ENCODE assay signal across 13 cellular contexts in the genomic region with DNA sequence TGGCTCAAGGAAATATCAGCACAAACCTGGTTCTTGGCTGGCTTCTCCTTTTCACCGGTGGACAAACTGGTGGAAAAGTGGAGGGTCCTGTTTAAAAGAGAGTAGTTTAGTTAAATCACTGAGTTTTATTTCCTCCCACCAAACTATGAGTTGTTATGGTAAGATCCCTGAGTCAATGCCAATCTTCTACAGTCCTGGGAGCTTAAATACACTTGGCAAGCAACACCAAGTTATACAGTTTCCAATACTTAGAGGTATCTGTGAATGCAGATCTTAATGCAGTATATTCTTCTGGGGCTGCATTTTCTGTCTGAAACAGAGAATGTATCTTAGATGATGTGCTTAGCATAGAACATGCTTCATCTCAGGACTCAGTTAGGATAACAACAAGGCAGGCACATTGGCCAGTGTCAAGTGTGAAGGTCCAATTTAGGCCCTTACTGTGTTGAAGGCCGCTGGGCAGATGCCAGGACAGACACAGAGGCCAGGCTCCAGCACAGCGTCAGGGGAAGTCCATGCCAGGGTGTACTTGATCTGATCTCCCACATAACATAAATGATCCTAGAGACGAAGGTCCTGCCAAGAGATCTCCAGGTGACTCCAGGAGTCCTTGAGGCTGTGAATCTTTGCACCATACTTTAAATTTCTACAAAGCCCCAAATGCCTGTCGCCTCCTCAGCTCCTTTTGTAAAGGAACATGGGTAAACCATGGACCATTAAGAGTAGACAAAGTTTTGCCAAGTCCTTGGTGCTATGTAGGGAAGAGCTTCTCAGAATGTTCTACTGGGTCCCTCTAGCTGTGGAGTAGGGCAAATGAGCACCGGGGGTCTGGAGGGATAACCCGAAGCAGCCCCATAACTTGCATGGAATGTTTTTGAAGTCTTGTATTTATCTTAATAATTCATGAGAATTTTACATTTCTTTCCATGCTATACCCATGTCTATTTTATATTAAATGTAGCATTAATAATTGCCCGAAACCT.
A peak's percentile ranks its signal among the peaks of the same experiment; 100 is the strongest.
DNase-seq lines count a peak whose midpoint lies in the region; ATAC-seq and TF ChIP-seq lines count a peak whose summit lies in the region.
"Had no signal": no experiment of that assay in that cellular context is flagged by ENCODE, and none has a peak within 500 bp of the region (broad histone marks: within the 10 kb centered on the region; RNA-seq: fewer than 3 reads in every experiment).

No MANE protein-coding gene starts in this region.

- H4K5ac ChIP-seq in mesendoderm (ENCODE audit: low read length): no peak overlapping the region

- no peak for TF ChIP-seq POLR2A in NB4 (IDR thresholded peaks at IDR 0.05; ENCODE audit: extremely low read depth, insufficient read length)

- H3K4me3 ChIP-seq in GM06990 (replicated peaks; ENCODE audit: low read depth, low read length) (no peak overlapping the region), NB4 (ENCODE audit: low read depth, low read length) (no peak overlapping the region), epithelial cell of proximal tubule (ENCODE audit: low read depth, low read length) (no peak overlapping the region), mesendoderm (ENCODE audit: low read length) (no peak overlapping the region)
- H3K4me3 ChIP-seq: HAP-1 had no signal

- H3K36me3 ChIP-seq in GM06990 (ENCODE audit: control insufficient read depth, insufficient read depth, low read length): no peaks in the 10 kb centered on the region
- no peaks in the 10 kb centered on the region for H3K36me3 ChIP-seq in mesendoderm (ENCODE audit: control insufficient read depth, insufficient read depth, low read length)
- H3K36me3 ChIP-seq: HAP-1 had no signal

- no peaks in the 10 kb centered on the region for H3K79me1 ChIP-seq in mesendoderm (ENCODE audit: low read length)

- H3K9ac ChIP-seq in mesendoderm (ENCODE audit: low read length): no peak overlapping the region

- H3K4ac ChIP-seq in mesendoderm (ENCODE audit: low read depth, low read length): no peak overlapping the region

- no peak overlapping the region for H2BK120ac ChIP-seq in mesendoderm (ENCODE audit: low read depth, low read length)

- H3K56ac ChIP-seq in mesendoderm (ENCODE audit: low read length): no peak overlapping the region

- H2BK15ac ChIP-seq in mesendoderm (replicated peaks; ENCODE audit: low read depth): no peak overlapping the region

- H3K79me2 ChIP-seq in mesendoderm (ENCODE audit: control insufficient read depth, insufficient read depth, low read length): no peaks in the 10 kb centered on the region

- H3K23ac ChIP-seq in mesendoderm (ENCODE audit: low read length): no peak overlapping the region

- H3K4me1 ChIP-seq in mesendoderm (ENCODE audit: control insufficient read depth, low read depth, low read length): no peaks in the 10 kb centered on the region
- H3K4me1 ChIP-seq: HAP-1 had no signal

- TF ChIP-seq CTCF in GM06990 (IDR thresholded peaks at IDR 0.05; ENCODE audit: insufficient read depth, low read length, poor library complexity, severe bottlenecking) (peak; percentile 36), NB4 (IDR thresholded peaks at IDR 0.05; ENCODE audit: low read depth, low read length) (peak; percentile 47), epithelial cell of proximal tubule (conservative IDR thresholded peaks at IDR 0.05; ENCODE audit: low read depth, low read length) (peak; percentile 48)

- H3K18ac ChIP-seq in mesendoderm (ENCODE audit: low read length): no peak overlapping the region

- H3K27me3 ChIP-seq in GM06990 (replicated peaks; ENCODE audit: control insufficient read depth, insufficient read depth, low read length): no peaks in the 10 kb centered on the region
- no peaks in the 10 kb centered on the region for H3K27me3 ChIP-seq in mesendoderm (ENCODE audit: insufficient read depth, low read length, poor library complexity)

- no peak overlapping the region for H3K27ac ChIP-seq in mesendoderm (ENCODE audit: low read depth, low read length)
- no peak overlapping the region for H3K27ac ChIP-seq in substantia nigra (ENCODE audit: low read depth, low read length, poor library complexity, severe bottlenecking)
- H3K27ac ChIP-seq: epithelial cell of prostate, RWPE1 had no signal

- DNase-seq in GM06990 (ENCODE audit: extremely low read depth, insufficient read length) (no peak), NB4 (ENCODE audit: low read depth) (peak; percentile 20), epithelial cell of proximal tubule (ENCODE audit: low read depth) (no peak), mesendoderm (peak; percentile 47), substantia nigra (lab: John Stamatoyannopoulos, UW) (no peak), NCI-H146 treated with DMSO at 0.1 percent for 48 hours (lab: John Stamatoyannopoulos, UW; ENCODE audit: unreplicated experiment) (no peak)
- no peak for DNase-seq in effector CD8-positive, alpha-beta T cell (lab: John Stamatoyannopoulos, UW)
- DNase-seq: NCI-H2029 had no signal

- ATAC-seq in HG03280 (IDR thresholded peaks at IDR 0.05; ENCODE audit: unreplicated experiment): no peak
- ATAC-seq: stimulated activated memory B cell treated with anti-CD40 and anti-IgM and Interleukin-4, amounts not matched to agents 10 μg/mL and 1 μg/mL and 100 μg/mL, for 72 hours had no signal

- H2BK5ac ChIP-seq in mesendoderm (ENCODE audit: low read length): no peak overlapping the region

- no CpG with 5 or more reads among the region's 8 CpGs for WGBS in mesendoderm (ENCODE audit: extremely low coverage, insufficient coverage, low lambda C conversion rate)

- H4K8ac ChIP-seq in mesendoderm (ENCODE audit: low read depth, low read length): no peak overlapping the region

- H3K4me2 ChIP-seq in mesendoderm (ENCODE audit: low read length): no peak overlapping the region

- no peak overlapping the region for H2AK5ac ChIP-seq in mesendoderm (ENCODE audit: low read length)

Comparison
In these comparisons a context has a peak if more than half of its experiments do, and no peak if none do; other contexts are left out.
1. DNase-seq: peak in NB4 (single experiment) and mesendoderm (single experiment); none in GM06990 (single experiment), epithelial cell of proximal tubule (single experiment), substantia nigra (0 of 49), NCI-H146 treated with DMSO at 0.1 percent for 48 hours (single experiment) and effector CD8-positive, alpha-beta T cell (single experiment).
2. Peak in every context shown above with its lines, with median percentiles within 50 percentile points of each other: CTCF ChIP-seq.